8 cellular contexts compared by ENCODE assay signal in genomic region chr2:127508621-127509034, GRCh38. TPM values are rescaled to one million over a fixed set of nuclear protein-coding genes. Genes with fewer than 3 reads are reported as not detected.
DNase-seq lines count a peak whose midpoint lies in the region; ATAC-seq, FAIRE-seq and TF ChIP-seq lines count a peak whose summit lies in the region.

No MANE protein-coding gene starts in this region.

- peaks cover 58% of the 10 kb centered on the region for H3K36me3 Mint-ChIP-seq in activated CD4-positive, alpha-beta T cell treated with anti-CD3 and anti-CD28 coated beads, Interleukin-2, amount 10 ng/mL, durations not matched to agents 7 days and 5 days (ENCODE audit: low read depth)

- POLR2A ChIA-PET in activated CD4-positive, alpha-beta T cell treated with anti-CD3 and anti-CD28 coated beads, Interleukin-2, amount 10 ng/mL, durations not matched to agents 7 days and 5 days (lab: Charles Lee): no interaction called here

- FAIRE-seq in endometrium (lab: Jason Lieb, UNC): peak; percentile 90

- peaks cover 21% of the 10 kb centered on the region for H4K20me1 ChIP-seq in MM.1S (ENCODE audit: insufficient read depth, low read length)

- no peaks in the 10 kb centered on the region for H3F3A ChIP-seq in MM.1S (ENCODE audit: insufficient read depth, low read length)

- no peak overlapping the region for H2AFZ ChIP-seq in MM.1S (ENCODE audit: low read length)

- no peak for TF ChIP-seq CTCF in MM.1S (IDR thresholded peaks at IDR 0.05; ENCODE audit: low read length)

- no peak overlapping the region for H3K4me3 ChIP-seq in mesodermal cell (ENCODE audit: extremely low read depth, insufficient read depth, low read length, poor library complexity, severe bottlenecking)
- no peak overlapping the region for H3K4me3 ChIP-seq in MM.1S (ENCODE audit: low read length)

- H3K36me3 ChIP-seq in mesodermal cell (ENCODE audit: control insufficient read depth, insufficient read depth, low read length): peaks cover 45% of the 10 kb centered on the region
- peaks cover 13% of the 10 kb centered on the region for H3K36me3 ChIP-seq in MM.1S (replicated peaks; ENCODE audit: insufficient read depth, low read length)

- peaks cover 96% of the 10 kb centered on the region for H3K79me2 ChIP-seq in MM.1S (ENCODE audit: low read length)

- no peaks in the 10 kb centered on the region for H3K9me3 Mint-ChIP-seq in activated CD4-positive, alpha-beta T cell treated with anti-CD3 and anti-CD28 coated beads, Interleukin-2, amount 10 ng/mL, durations not matched to agents 7 days and 5 days

- peak; percentile 66 for ATAC-seq in HG02610 (IDR thresholded peaks at IDR 0.05; ENCODE audit: unreplicated experiment)

- H3K4me2 ChIP-seq in MM.1S (ENCODE audit: low read depth, low read length): no peak overlapping the region

- DNase-seq in Caki2 (ENCODE audit: low read depth) (peak; percentile 91), RKO (ENCODE audit: low spot score) (peak; percentile 96), MM.1S (no peak), germinal center (ENCODE audit: low spot score) (no peak)
- DNase-seq in activated CD4-positive, alpha-beta T cell treated with anti-CD3 and anti-CD28 coated beads, Interleukin-2, amount 10 ng/mL, durations not matched to agents 7 days and 5 days: no peak

- peaks cover 45% of the 10 kb centered on the region for H3K4me1 Mint-ChIP-seq in activated CD4-positive, alpha-beta T cell treated with anti-CD3 and anti-CD28 coated beads, Interleukin-2, amount 10 ng/mL, durations not matched to agents 7 days and 5 days

- no peak overlapping the region for H3K27ac Mint-ChIP-seq in activated CD4-positive, alpha-beta T cell treated with anti-CD3 and anti-CD28 coated beads, Interleukin-2, amount 10 ng/mL, durations not matched to agents 7 days and 5 days

- no peaks in the 10 kb centered on the region for H3K9me2 ChIP-seq in MM.1S (replicated peaks; ENCODE audit: insufficient read depth, low read length)

- H3K27me3 Mint-ChIP-seq in activated CD4-positive, alpha-beta T cell treated with anti-CD3 and anti-CD28 coated beads, Interleukin-2, amount 10 ng/mL, durations not matched to agents 7 days and 5 days: no peaks in the 10 kb centered on the region

- H3K27ac ChIP-seq in mesodermal cell (ENCODE audit: low read depth, low read length, severe bottlenecking) (peak overlapping the region; percentile 65), MM.1S (ENCODE audit: low read length) (no peak overlapping the region)

- no peak overlapping the region for H3K4me3 Mint-ChIP-seq in activated CD4-positive, alpha-beta T cell treated with anti-CD3 and anti-CD28 coated beads, Interleukin-2, amount 10 ng/mL, durations not matched to agents 7 days and 5 days

- 93 to 100% methylated on average over 1 to 2 of the region's 3 CpGs for WGBS in mesodermal cell (ENCODE audit: insufficient coverage in 2 of 2), 2 experiments

- peaks cover 33% of the 10 kb centered on the region for H3K4me1 ChIP-seq in mesodermal cell (ENCODE audit: control insufficient read depth, insufficient read depth, low read length, poor library complexity, severe bottlenecking)
- no peaks in the 10 kb centered on the region for H3K4me1 ChIP-seq in MM.1S (ENCODE audit: low read length)

- in situ Hi-C loops in Caki2 (cut with HindIII; ENCODE audit: low pct_unique_long_range_greater_than_20kb, low sequenced_read_pairs): no loop called here

- no peaks in the 10 kb centered on the region for H3K27me3 ChIP-seq in MM.1S (replicated peaks; ENCODE audit: insufficient read depth, low read length)

- CTCF ChIA-PET in activated CD4-positive, alpha-beta T cell treated with anti-CD3 and anti-CD28 coated beads, Interleukin-2, amount 10 ng/mL, durations not matched to agents 7 days and 5 days (lab: Charles Lee): interaction anchor here (1.2 kb wide), 1 partner anchor 21 kb away, joined by 3 read pairs; no protein-coding TSS in a partner anchor

- no peak overlapping the region for H3K9ac ChIP-seq in MM.1S (ENCODE audit: low read length)

- H3K9me3 ChIP-seq in mesodermal cell (ENCODE audit: control insufficient read depth, low read length) (no peaks in the 10 kb centered on the region), MM.1S (replicated peaks; ENCODE audit: insufficient read depth, low read length) (no peaks in the 10 kb centered on the region)

RNA-seq across cellular contexts. Expression of gene IWS1, which starts 17.7 kb away (rescaled TPM):
- total RNA-seq in Caki2 (2014; rRNA removed; shearing (Covaris generic); ENCODE audit: low replicate concordance): 11.0 and 34.9 TPM in 2 replicates
- 68.7 TPM for polyA plus RNA-seq in mesodermal cell (2013, experiment 1 of 2)
- polyA plus RNA-seq in mesodermal cell (2013, experiment 2 of 2): 68.3 TPM
- total RNA-seq in activated CD4-positive, alpha-beta T cell treated with anti-CD3 and anti-CD28 coated beads, Interleukin-2, amount 10 ng/mL, durations not matched to agents 7 days and 5 days: 10 to 100 TPM; 43.0 to 46.9 TPM

RNA-seq across cellular contexts. Expression of gene MYO7B, which starts 26.9 kb away (rescaled TPM):
- total RNA-seq in Caki2 (2014; rRNA removed; shearing (Covaris generic); ENCODE audit: low replicate concordance): not detected in 2 replicates
- 0.22 TPM for polyA plus RNA-seq in mesodermal cell (2013, experiment 1 of 2)
- polyA plus RNA-seq in mesodermal cell (2013, experiment 2 of 2): 0.10 TPM
- total RNA-seq in activated CD4-positive, alpha-beta T cell treated with anti-CD3 and anti-CD28 coated beads, Interleukin-2, amount 10 ng/mL, durations not matched to agents 7 days and 5 days: under 1 TPM; 0.60 to 0.69 TPM

Comparison
In these comparisons a context has a peak if more than half of its experiments do, and no peak if none do; other contexts are left out.
1. DNase-seq: peak in Caki2 (single experiment) and RKO (single experiment); none in MM.1S (single experiment), activated CD4-positive, alpha-beta T cell treated with anti-CD3 and anti-CD28 coated beads, Interleukin-2, amount 10 ng/mL, durations not matched to agents 7 days and 5 days (single experiment) and germinal center (single experiment).